23 cellular contexts compared by ENCODE assay signal in genomic region chr7:45657890-45658715, GRCh38.
DNase-seq lines count a peak whose midpoint lies in the region; ATAC-seq and TF ChIP-seq lines count a peak whose summit lies in the region.
"Had no signal": no experiment of that assay in that cellular context is flagged by ENCODE, and none has a peak within 500 bp of the region (broad histone marks: within the 10 kb centered on the region; RNA-seq: fewer than 3 reads in every experiment).

No MANE protein-coding gene starts in this region.

- peak overlapping the region; percentile 29 for H2AFZ ChIP-seq in IMR-90 (replicated peaks; ENCODE audit: low read length, poor library complexity)
- H2AFZ ChIP-seq: GM23338 had no signal

- H3K4me3 Mint-ChIP-seq in activated CD8-positive, alpha-beta memory T cell treated with anti-CD3 and anti-CD28 coated beads, Interleukin-2, amount 10 ng/mL, durations not matched to agents 7 days and 5 days: no peak overlapping the region
- H3K4me3 Mint-ChIP-seq: CD8-positive, alpha-beta memory T cell; GM23338 had no signal

- intact Hi-C loops in IMR-90 (cut with micrococcal nuclease): no loop called here
- intact Hi-C loops in stomach (cut with DNase I; ENCODE audit: low total_unique reads): no loop called here

- H2AK9ac ChIP-seq in IMR-90 (replicated peaks; ENCODE audit: low read depth, low read length, poor library complexity): no peak overlapping the region

- no peaks in the 10 kb centered on the region for H3K27me3 Mint-ChIP-seq in activated CD8-positive, alpha-beta memory T cell treated with anti-CD3 and anti-CD28 coated beads, Interleukin-2, amount 10 ng/mL, durations not matched to agents 7 days and 5 days

- H4K20me1 ChIP-seq in IMR-90 (ENCODE audit: insufficient read depth, low read length): no peaks in the 10 kb centered on the region

- no TSS peak for BruUV-seq in IMR-90 (replicated peaks; lab: Mats Ljungman, UMichigan)

- TF ChIP-seq CTCF in IMR-90 (conservative IDR thresholded peaks at IDR 0.05; ENCODE audit: low read depth, low read length) (no peak), stomach (IDR thresholded peaks at IDR 0.05) (no peak)

- H3K4me3 ChIP-seq in IMR-90 (ENCODE audit: insufficient read depth, low read depth, low read length) (no peak overlapping the region), stomach (no peak overlapping the region)
- H3K4me3 ChIP-seq: GM23338 had no signal

- TF ChIP-seq POLR2A in IMR-90 (IDR thresholded peaks at IDR 0.05; ENCODE audit: low read depth, low read length) (no peak), stomach (IDR thresholded peaks at IDR 0.05) (no peak)

- POLR2A ChIA-PET in IMR-90 (lab: Charles Lee; ENCODE audit: unreplicated experiment): no interaction called here

- no peak overlapping the region for H3K23ac ChIP-seq in IMR-90 (ENCODE audit: low read depth, low read length)

- no peaks in the 10 kb centered on the region for H3K36me3 Mint-ChIP-seq in activated CD8-positive, alpha-beta memory T cell treated with anti-CD3 and anti-CD28 coated beads, Interleukin-2, amount 10 ng/mL, durations not matched to agents 7 days and 5 days
- H3K36me3 Mint-ChIP-seq: CD8-positive, alpha-beta memory T cell had no signal

- TF ChIP-seq RAD21 in IMR-90 (IDR thresholded peaks at IDR 0.05; ENCODE audit: low read length): no peak

- no peak overlapping the region for H2BK15ac ChIP-seq in IMR-90 (ENCODE audit: low read depth, low read length)

- H2BK120ac ChIP-seq in IMR-90 (ENCODE audit: low read depth, low read length): no peak overlapping the region

- no peak overlapping the region for H3K4me2 ChIP-seq in IMR-90 (ENCODE audit: low read depth, low read length)
- H3K4me2 ChIP-seq: GM23338, SK-N-SH had no signal

- H4K8ac ChIP-seq in IMR-90 (ENCODE audit: low read depth in 2 of 2, low read length in 2 of 2): no peak overlapping the region

- no peak overlapping the region for H3K18ac ChIP-seq in IMR-90 (ENCODE audit: low read depth, low read length)

- WGBS in IMR-90 (ENCODE audit: extremely low coverage in 2 of 2, insufficient read length in 1 of 2), 2 experiments: 70% methylated on average over 4 of the region's 11 CpGs; no CpG with 5 or more reads in 1 of the 2 experiments
- WGBS in stomach, 5 donors: 86 to 92% (median 89%) methylated on average over 6 to 11 of the region's 11 CpGs

- dilution Hi-C loops in IMR-90 (cut with HindIII; ENCODE audit: low sequenced_read_pairs, unreplicated experiment): no loop called here

- H3K27ac ChIP-seq in IMR-90 (ENCODE audit: insufficient read depth, low read length) (no peak overlapping the region), stomach (no peak overlapping the region)
- H3K27ac ChIP-seq: C4-2B had no signal

- H3K27me3 ChIP-seq in IMR-90 (ENCODE audit: control insufficient read depth, insufficient read depth, low read length) (peaks cover 19% of the 10 kb centered on the region), stomach (no peaks in the 10 kb centered on the region)

- no peaks in the 10 kb centered on the region for H3K79me1 ChIP-seq in IMR-90 (ENCODE audit: low read depth in 1 of 2, low read length in 2 of 2)

- no peak overlapping the region for H3K27ac Mint-ChIP-seq in activated CD8-positive, alpha-beta memory T cell treated with anti-CD3 and anti-CD28 coated beads, Interleukin-2, amount 10 ng/mL, durations not matched to agents 7 days and 5 days
- H3K27ac Mint-ChIP-seq: CD8-positive, alpha-beta memory T cell; GM23338 had no signal

- no peak overlapping the region for H2BK5ac ChIP-seq in IMR-90 (ENCODE audit: low read depth, low read length, poor library complexity, severe bottlenecking)

- H3K9me3 ChIP-seq in IMR-90 (ENCODE audit: control insufficient read depth, insufficient read depth, low read length) (no peaks in the 10 kb centered on the region), stomach (no peaks in the 10 kb centered on the region)
- H3K9me3 ChIP-seq: SK-N-SH had no signal

- H4K5ac ChIP-seq in IMR-90 (ENCODE audit: low read depth, low read length): no peak overlapping the region

- H3K4me1 ChIP-seq in IMR-90 (ENCODE audit: control insufficient read depth, insufficient read depth, low read length): no peaks in the 10 kb centered on the region
- no peaks in the 10 kb centered on the region for H3K4me1 ChIP-seq in stomach

- H2AK5ac ChIP-seq in IMR-90 (ENCODE audit: low read depth, low read length): no peak overlapping the region

- H3K36me3 ChIP-seq in IMR-90 (ENCODE audit: control insufficient read depth, insufficient read depth, low read length): no peaks in the 10 kb centered on the region
- no peaks in the 10 kb centered on the region for H3K36me3 ChIP-seq in stomach

- no peak overlapping the region for H3K56ac ChIP-seq in IMR-90 (ENCODE audit: extremely low read depth, insufficient read depth, low read length)

- in situ Hi-C loops in IMR-90 (cut with MboI; ENCODE audit: low sequenced_read_pairs): loop anchor here (25.0 kb wide), 1 partner anchor 204 kb away; the partner anchor contains the start of gene CCDC201

- no peak overlapping the region for H2BK20ac ChIP-seq in IMR-90 (ENCODE audit: low read depth, low read length)

- H3K9me3 Mint-ChIP-seq in activated CD8-positive, alpha-beta memory T cell treated with anti-CD3 and anti-CD28 coated beads, Interleukin-2, amount 10 ng/mL, durations not matched to agents 7 days and 5 days (ENCODE audit: low read depth): no peaks in the 10 kb centered on the region
- H3K9me3 Mint-ChIP-seq: CD8-positive, alpha-beta memory T cell had no signal

- no peaks in the 10 kb centered on the region for H3K4me1 Mint-ChIP-seq in activated CD8-positive, alpha-beta memory T cell treated with anti-CD3 and anti-CD28 coated beads, Interleukin-2, amount 10 ng/mL, durations not matched to agents 7 days and 5 days
- H3K4me1 Mint-ChIP-seq: CD8-positive, alpha-beta memory T cell; GM23338 had no signal

- no peak for ATAC-seq in activated CD8-positive, alpha-beta memory T cell treated with anti-CD3 and anti-CD28 coated beads, Interleukin-2, amount 10 ng/mL, durations not matched to agents 7 days and 5 days
- ATAC-seq in IMR-90 (ENCODE audit: low read depth) (no peak), left lobe of liver (no peak), HG03097 (IDR thresholded peaks at IDR 0.05; ENCODE audit: low FRiP score, unreplicated experiment) (no peak), HG02798 (IDR thresholded peaks at IDR 0.05; ENCODE audit: poor library complexity, unreplicated experiment) (no peak)
- ATAC-seq: GM23338 had no signal

- CTCF ChIA-PET in activated CD8-positive, alpha-beta memory T cell treated with anti-CD3 and anti-CD28 coated beads, Interleukin-2, amount 10 ng/mL, durations not matched to agents 7 days and 5 days (lab: Charles Lee): no interaction called here
- CTCF ChIA-PET in IMR-90 (lab: Yijun Ruan, JAX): no interaction called here

- DNase-seq in activated CD8-positive, alpha-beta memory T cell treated with anti-CD3 and anti-CD28 coated beads, Interleukin-2, amount 10 ng/mL, durations not matched to agents 7 days and 5 days: peak; percentile 25
- DNase-seq in activated CD8-positive, alpha-beta memory T cell treated with anti-CD3 and anti-CD28 coated beads, Interleukin-2, amount 50 U/mL, for 4 hours: no peak
- DNase-seq in IMR-90 (no peak), left lobe of liver (ENCODE audit: low spot score) (peak; percentile 28), stomach (peak; percentile 5), RKO (ENCODE audit: low spot score) (no peak)
- DNase-seq: AML-193; Calu3; CD8-positive, alpha-beta memory T cell; HCEC 1CT; Kasumi-1; NCI-H1694; NCI-H2081; NCI-H2171; NCI-H526; OCI-M1; RPMI8226; SIG-M5; SK-N-SH had no signal

- H4K91ac ChIP-seq in IMR-90 (ENCODE audit: insufficient read depth, low read depth, low read length): no peak overlapping the region

- H3K9ac ChIP-seq in IMR-90 (ENCODE audit: low read depth, low read length): no peak overlapping the region
- H3K9ac ChIP-seq: SK-N-SH had no signal

- H3K9me1 ChIP-seq in IMR-90 (ENCODE audit: insufficient read depth, low read length): no peaks in the 10 kb centered on the region

- TF ChIP-seq EP300 in stomach (IDR thresholded peaks at IDR 0.05): no peak

- H3K14ac ChIP-seq in IMR-90 (replicated peaks; ENCODE audit: low read depth, low read length): no peak overlapping the region

- H3K4ac ChIP-seq in IMR-90 (ENCODE audit: low read depth, low read length): no peak overlapping the region

TF ChIP-seq in IMR-90, 13 proteins besides CTCF, POLR2A, EP300 and RAD21:
- TF ChIP-seq MXI1 (IDR thresholded peaks at IDR 0.05; ENCODE audit: borderline replicate concordance, low read depth, low read length): no peak
- no peak for TF ChIP-seq FOS (IDR thresholded peaks at IDR 0.05; ENCODE audit: low read depth, low read length)
- no peak for TF ChIP-seq NFE2L2 (IDR thresholded peaks at IDR 0.05; ENCODE audit: low read depth, low read length)
- TF ChIP-seq MAZ (IDR thresholded peaks at IDR 0.05; ENCODE audit: borderline replicate concordance, low read depth, low read length): no peak
- no peak for TF ChIP-seq USF2 (IDR thresholded peaks at IDR 0.05; ENCODE audit: low read depth, low read length)
- no peak for TF ChIP-seq ELK1 (IDR thresholded peaks at IDR 0.05; ENCODE audit: borderline replicate concordance, low read depth, low read length)
- TF ChIP-seq SMC3 (IDR thresholded peaks at IDR 0.05; ENCODE audit: low read depth, low read length): no peak
- no peak for TF ChIP-seq BHLHE40 (IDR thresholded peaks at IDR 0.05; ENCODE audit: low read depth, low read length)
- no peak for TF ChIP-seq CEBPB (IDR thresholded peaks at IDR 0.05; ENCODE audit: low read depth, low read length)
- no peak for TF ChIP-seq RCOR1 (IDR thresholded peaks at IDR 0.05; ENCODE audit: insufficient replicate concordance, low read length)
- no peak for TF ChIP-seq CHD1 (IDR thresholded peaks at IDR 0.05; ENCODE audit: low read depth, low read length)
- TF ChIP-seq MAFK (IDR thresholded peaks at IDR 0.05; ENCODE audit: low read depth, low read length): no peak
- no peak for TF ChIP-seq RFX5 (IDR thresholded peaks at IDR 0.05; ENCODE audit: low read depth, low read length)

Comparison
In these comparisons a context has a peak if more than half of its experiments do, and no peak if none do; other contexts are left out.
1. DNase-seq: peak in activated CD8-positive, alpha-beta memory T cell treated with anti-CD3 and anti-CD28 coated beads, Interleukin-2, amount 10 ng/mL, durations not matched to agents 7 days and 5 days (single experiment), left lobe of liver (single experiment) and stomach (single experiment); none in activated CD8-positive, alpha-beta memory T cell treated with anti-CD3 and anti-CD28 coated beads, Interleukin-2, amount 50 U/mL, for 4 hours (single experiment), IMR-90 (single experiment) and RKO (single experiment).